14 cellular contexts compared by ENCODE assay signal in genomic region chr11:35389897-35390462, GRCh38. TPM values are rescaled to one million over a fixed set of nuclear protein-coding genes. Genes with fewer than 3 reads are reported as not detected.
DNase-seq lines count a peak whose midpoint lies in the region; ATAC-seq, FAIRE-seq and TF ChIP-seq lines count a peak whose summit lies in the region.
"Had no signal": no experiment of that assay in that cellular context is flagged by ENCODE, and none has a peak within 500 bp of the region (broad histone marks: within the 10 kb centered on the region; RNA-seq: fewer than 3 reads in every experiment).

No MANE protein-coding gene starts in this region.

- H3K4me3 ChIP-seq in GM06990 (replicated peaks; ENCODE audit: low read depth, low read length): no peak overlapping the region
- H3K4me3 ChIP-seq in Panc1 (ENCODE audit: low read depth in 2 of 2, low read length in 2 of 2): no peak overlapping the region
- no peak overlapping the region for H3K4me3 ChIP-seq in pancreas
- H3K4me3 ChIP-seq: colonic mucosa had no signal

- DNase-seq in CD1c-positive myeloid dendritic cell (ENCODE audit: extremely low spot score) (peak; percentile 65), GM06990 (ENCODE audit: extremely low read depth, insufficient read length) (peak; percentile 29), Panc1 (ENCODE audit: low read depth, low spot score) (no peak), pancreas (no peak), substantia nigra (lab: John Stamatoyannopoulos, UW) (no peak)
- DNase-seq in effector CD4-positive, alpha-beta T cell: no peak
- DNase-seq in stimulated activated CD8-positive, alpha-beta memory T cell treated with anti-CD3 and anti-CD28 coated beads, Interleukin-4, amount 100 ng/mL, for 48 hours: no peak
- DNase-seq: activated CD4-positive, CD25-positive, alpha-beta regulatory T cell; activated naive CD8-positive, alpha-beta T cell treated with anti-CD3 and anti-CD28 coated beads, Interleukin-2, amount 50 U/mL, for 24 hours; CD4-positive, alpha-beta T cell; colonic mucosa; NCI-H146; SK-N-SH had no signal

- H3K27me3 ChIP-seq in GM06990 (replicated peaks; ENCODE audit: control insufficient read depth, insufficient read depth, low read length) (no peaks in the 10 kb centered on the region), Panc1 (ENCODE audit: control insufficient read depth, insufficient read depth, low read length) (no peaks in the 10 kb centered on the region), pancreas (no peaks in the 10 kb centered on the region)
- H3K27me3 ChIP-seq: colonic mucosa had no signal

- WGBS in pancreas, 2 donors: 18 to 32% methylated on average over 6 of the region's 6 CpGs

- intact Hi-C loops in Panc1 (cut with micrococcal nuclease; ENCODE audit: unreplicated experiment): loop anchor here (5.0 kb wide), 2 partner anchors 168 to 803 kb away; no protein-coding TSS in a partner anchor
- intact Hi-C loops in pancreas (cut with DNase I): loop anchor here in 2 of 3 donors (5.0 to 10.0 kb wide), 3 partner anchors 395 to 468 kb away; no protein-coding TSS in a partner anchor

- H3K36me3 ChIP-seq in GM06990 (ENCODE audit: control insufficient read depth, insufficient read depth, low read length): no peaks in the 10 kb centered on the region
- H3K36me3 ChIP-seq in Panc1 (ENCODE audit: control insufficient read depth, insufficient read depth, low read length): no peaks in the 10 kb centered on the region
- no peaks in the 10 kb centered on the region for H3K36me3 ChIP-seq in pancreas
- H3K36me3 ChIP-seq: colonic mucosa had no signal

- TF ChIP-seq CTCF in GM06990 (IDR thresholded peaks at IDR 0.05; ENCODE audit: insufficient read depth, low read length, poor library complexity, severe bottlenecking) (no peak), Panc1 (IDR thresholded peaks at IDR 0.05) (no peak), pancreas (IDR thresholded peaks at IDR 0.05) (no peak)

- FAIRE-seq in pancreas (lab: Jason Lieb, UNC): no peak

- ATAC-seq in Panc1: no peak
- peak; percentile 47 to 63 (median 52) for ATAC-seq in pancreas
- no peak for ATAC-seq in HG03460 (IDR thresholded peaks at IDR 0.05; ENCODE audit: unreplicated experiment)
- ATAC-seq: activated naive CD8-positive, alpha-beta T cell treated with anti-CD3 and anti-CD28 coated beads, Interleukin-2, amount 50 U/mL, for 24 hours had no signal

- in situ Hi-C loops in Panc1 (cut with HindIII; ENCODE audit: low pct_unique_long_range_greater_than_20kb, low sequenced_read_pairs): no loop called here

- CTCF ChIA-PET in Panc1 (lab: Charles Lee): no interaction called here

- peak overlapping the region; percentile 62; the same call in 1 of the 2 replicates for H3K27ac ChIP-seq in Panc1 (ENCODE audit: low read length)
- H3K27ac ChIP-seq in pancreas: peak overlapping the region; percentile 13 to 85 (median 61)
- H3K27ac ChIP-seq in substantia nigra (ENCODE audit: low read depth, low read length, poor library complexity, severe bottlenecking): no peak overlapping the region
- H3K27ac ChIP-seq: colonic mucosa had no signal

- BruUV-seq in Panc1 (replicated peaks; lab: Mats Ljungman, UMichigan): no TSS peak

- H3K9me3 ChIP-seq in Panc1 (ENCODE audit: control insufficient read depth, insufficient read depth, low read depth, low read length): no peaks in the 10 kb centered on the region
- no peaks in the 10 kb centered on the region for H3K9me3 ChIP-seq in pancreas
- H3K9me3 ChIP-seq: colonic mucosa, SK-N-SH had no signal

- H3K4me1 ChIP-seq in Panc1 (ENCODE audit: control insufficient read depth, insufficient read depth, low read length) (peaks cover 28% of the 10 kb centered on the region), pancreas (peaks cover 28 to 62% (median 29%) of the 10 kb centered on the region in 3 donors)

- POLR2A ChIA-PET in Panc1 (lab: Charles Lee): interaction anchor here (0.7 kb wide), 1 partner anchor 837 kb away, joined by 4 read pairs; no protein-coding TSS in a partner anchor

RNA-seq across cellular contexts. Expression of gene SLC1A2, which starts 29.4 kb away (rescaled TPM):
- total RNA-seq in Panc1 (2021; ENCODE audit: unreplicated experiment) (0.21 TPM), pancreas (10 to 100 TPM; 28.5 to 62.5 (median 46.8) TPM)
- polyA plus RNA-seq in Panc1 (2012; ENCODE audit: insufficient read length): 0.17 TPM
- polyA plus RNA-seq in pancreas: 10 to 100 TPM in 1 of 2 donors, 1 to 10 TPM in 1; 4.7 to 11.1 TPM
- total RNA-seq: CD4-positive, alpha-beta T cell had no signal

Comparison
In these comparisons a context has a peak if more than half of its experiments do, and no peak if none do; other contexts are left out.
1. DNase-seq: peak in CD1c-positive myeloid dendritic cell (single experiment) and GM06990 (single experiment); none in Panc1 (single experiment), pancreas (0 of 6), effector CD4-positive, alpha-beta T cell (single experiment), substantia nigra (0 of 49) and stimulated activated CD8-positive, alpha-beta memory T cell treated with anti-CD3 and anti-CD28 coated beads, Interleukin-4, amount 100 ng/mL, for 48 hours (single experiment).
2. ATAC-seq: peak in pancreas (4 of 4); none in Panc1 (single experiment) and HG03460 (single experiment).
3. RNA of gene SLC1A2, which starts 29.4 kb away (total RNA-seq): 28.5 to 62.5 TPM in pancreas; 0.21 TPM in Panc1 (single experiment); every median in the first group is over 10 times any median in the second.